In genomic region chr12:110765144-110765543, GRCh38 we compare ENCODE assay signal across 15 cellular contexts.
"Had no signal": no experiment of that assay in that cellular context is flagged by ENCODE, and none has a peak within 500 bp of the region (broad histone marks: within the 10 kb centered on the region; RNA-seq: fewer than 3 reads in every experiment).

No MANE protein-coding gene starts in this region.

- H3K9me3 Mint-ChIP-seq: neural crest cell had no signal

- H3K27me3 ChIP-seq: adrenal gland, body of pancreas, left lung, ovary, sigmoid colon had no signal

- H3K4me1 ChIP-seq: body of pancreas, left lung, sigmoid colon had no signal

- H3K4me1 Mint-ChIP-seq: neural crest cell had no signal

- H3K9me3 ChIP-seq: adrenal gland, body of pancreas, left lung, ovary, sigmoid colon had no signal

- H3K36me3 ChIP-seq: adrenal gland, left lung, ovary, sigmoid colon had no signal

- H3K4me3 ChIP-seq: adrenal gland, body of pancreas, coronary artery, left lung, ovary, sigmoid colon had no signal

- H3K27ac ChIP-seq: adrenal gland, body of pancreas, coronary artery, left lung, ovary, sigmoid colon had no signal

- ATAC-seq: body of pancreas, left lung had no signal

- H3K4me3 Mint-ChIP-seq: neural crest cell had no signal

- DNase-seq: activated CD4-positive, CD25-positive, alpha-beta regulatory T cell; activated naive CD4-positive, alpha-beta T cell treated with anti-CD3 and anti-CD28 coated beads, Interleukin-2, amount 50 U/mL, for 16 hours; adrenal gland; body of pancreas; central memory CD4-positive, alpha-beta T cell; effector CD8-positive, alpha-beta T cell; foreskin melanocyte; head of caudate nucleus; left lung; ovary; sigmoid colon; stimulated activated CD4-positive, alpha-beta T cell treated with anti-CD3 and anti-CD28 coated beads, Interleukin-12 subunit alpha, Interleukin-12 subunit beta, amount 100 ng/mL, for 4 hours; stimulated activated naive CD4-positive, alpha-beta T cell treated with Interleukin-2 at 50 U/mL for 16 hours had no signal
